ENCODE assay signal across 1 cellular context in the genomic region with DNA sequence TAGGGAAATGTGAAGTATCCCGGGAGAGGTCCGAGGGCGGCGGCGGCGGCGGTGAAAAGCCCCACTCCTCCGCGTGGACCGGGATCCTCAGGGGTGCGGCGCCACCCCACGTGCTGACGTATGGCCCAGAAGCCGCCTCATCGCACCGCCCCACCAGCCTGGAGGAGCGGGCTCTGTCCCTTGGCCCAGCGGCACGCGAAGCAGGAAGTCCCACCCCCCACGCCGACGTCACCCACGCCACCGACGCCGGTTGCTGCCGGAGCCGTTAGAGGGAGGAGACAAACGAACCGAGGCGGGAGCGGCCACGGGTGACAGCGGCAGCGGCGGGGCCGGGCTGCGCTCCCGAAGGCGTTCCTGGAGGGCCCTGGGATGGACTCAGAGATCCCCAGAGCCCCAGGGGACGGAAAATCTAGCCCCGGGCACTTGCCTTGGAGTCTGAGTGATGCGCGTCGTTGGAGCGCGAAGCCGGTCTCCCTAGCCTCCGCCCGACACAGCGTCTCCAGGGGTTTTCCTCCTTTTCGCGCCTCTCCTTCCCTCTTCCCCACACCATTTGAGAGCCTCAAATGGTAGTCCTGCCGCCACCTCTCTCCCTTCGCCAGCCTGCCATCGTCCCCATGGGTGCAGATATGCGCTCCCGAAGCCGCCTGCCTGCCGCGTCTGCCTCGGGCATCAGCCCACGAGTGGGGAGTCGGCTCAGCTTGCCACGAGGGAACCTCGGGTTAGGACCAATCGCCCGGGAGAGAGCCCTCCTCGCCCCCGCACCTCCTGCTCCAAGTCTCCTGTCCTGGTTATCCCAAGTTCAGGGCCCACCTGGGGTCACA.
TF ChIP-seq lines count a peak whose summit lies in the region.

CEP83 (minus strand) TSS at position 95 of the 821 bp plus-strand sequence. CDS start 47,377 bp downstream, outside the sequence.

TF ChIP-seq in HCT116, 20 proteins besides CTCF, POLR2A, EP300 and RAD21 (continued from another document):
- TF ChIP-seq, protein P1, sequence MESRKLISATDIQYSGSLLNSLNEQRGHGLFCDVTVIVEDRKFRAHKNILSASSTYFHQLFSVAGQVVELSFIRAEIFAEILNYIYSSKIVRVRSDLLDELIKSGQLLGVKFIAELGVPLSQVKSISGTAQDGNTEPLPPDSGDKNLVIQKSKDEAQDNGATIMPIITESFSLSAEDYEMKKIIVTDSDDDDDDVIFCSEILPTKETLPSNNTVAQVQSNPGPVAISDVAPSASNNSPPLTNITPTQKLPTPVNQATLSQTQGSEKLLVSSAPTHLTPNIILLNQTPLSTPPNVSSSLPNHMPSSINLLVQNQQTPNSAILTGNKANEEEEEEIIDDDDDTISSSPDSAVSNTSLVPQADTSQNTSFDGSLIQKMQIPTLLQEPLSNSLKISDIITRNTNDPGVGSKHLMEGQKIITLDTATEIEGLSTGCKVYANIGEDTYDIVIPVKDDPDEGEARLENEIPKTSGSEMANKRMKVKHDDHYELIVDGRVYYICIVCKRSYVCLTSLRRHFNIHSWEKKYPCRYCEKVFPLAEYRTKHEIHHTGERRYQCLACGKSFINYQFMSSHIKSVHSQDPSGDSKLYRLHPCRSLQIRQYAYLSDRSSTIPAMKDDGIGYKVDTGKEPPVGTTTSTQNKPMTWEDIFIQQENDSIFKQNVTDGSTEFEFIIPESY (IDR thresholded peaks at IDR 0.05; ENCODE audit: extremely low read depth, insufficient replicate concordance, low read length): peak; percentile 45
- TF ChIP-seq EZH2phosphoT487 (IDR thresholded peaks at IDR 0.05; ENCODE audit: borderline replicate concordance) (no peak), MAX (IDR thresholded peaks at IDR 0.05) (peak; percentile 96), SIN3A (IDR thresholded peaks at IDR 0.05; ENCODE audit: low read depth) (peak; percentile 72; the same call in 1 of the 2 replicates), SP1 (IDR thresholded peaks at IDR 0.05; ENCODE audit: low read depth) (peak; percentile 32; the same call in 1 of the 2 replicates), POLR2AphosphoS5 (IDR thresholded peaks at IDR 0.05; ENCODE audit: low read depth, low read length) (peak; percentile 91), ZFX (IDR thresholded peaks at IDR 0.05) (0 out of 2 replicates have a peak, but pooled peaks have one; percentile 15), JUND (IDR thresholded peaks at IDR 0.05) (no peak), TCF7L2 (IDR thresholded peaks at IDR 0.05; ENCODE audit: borderline replicate concordance, extremely low read depth, insufficient read depth, insufficient read length) (peak; percentile 25)
